27 cellular contexts compared by ENCODE assay signal in genomic region chr22:38786631-38787030, GRCh38. TPM values are rescaled to one million over a fixed set of nuclear protein-coding genes. Genes with fewer than 3 reads are reported as not detected.
A peak's percentile ranks its signal among the peaks of the same experiment; 100 is the strongest.
DNase-seq lines count a peak whose midpoint lies in the region; ATAC-seq and TF ChIP-seq lines count a peak whose summit lies in the region.
"Had no signal": no experiment of that assay in that cellular context is flagged by ENCODE, and none has a peak within 500 bp of the region (broad histone marks: within the 10 kb centered on the region; RNA-seq: fewer than 3 reads in every experiment).

No MANE protein-coding gene starts in this region.

- peaks cover 12% of the 10 kb centered on the region for H3K36me3 ChIP-seq in left ventricle myocardium inferior
- peaks cover 0 to 24% (median 10%) of the 10 kb centered on the region in 4 donors for H3K36me3 ChIP-seq in esophagus muscularis mucosa
- peaks cover 4% of the 10 kb centered on the region for H3K36me3 ChIP-seq in rectal smooth muscle tissue (ENCODE audit: control insufficient read depth, insufficient read depth, low read length)
- H3K36me3 ChIP-seq: breast epithelium, HAP-1 had no signal

- no peaks in the 10 kb centered on the region for H3K9me3 ChIP-seq in left ventricle myocardium inferior (replicated peaks)
- H3K9me3 ChIP-seq in esophagus muscularis mucosa: no peaks in the 10 kb centered on the region
- H3K9me3 ChIP-seq: BLaER1, breast epithelium, Caco-2, HAP-1, SK-N-SH had no signal

- H3K27me3 ChIP-seq in left ventricle myocardium inferior (ENCODE audit: low read depth) (no peaks in the 10 kb centered on the region), esophagus muscularis mucosa (no peaks in the 10 kb centered on the region), rectal smooth muscle tissue (ENCODE audit: control insufficient read depth, insufficient read depth, low read length) (no peaks in the 10 kb centered on the region)
- H3K27me3 ChIP-seq: BLaER1, breast epithelium had no signal

- H3K4me3 ChIP-seq in left ventricle myocardium inferior (no peak overlapping the region), esophagus muscularis mucosa (no peak overlapping the region), rectal smooth muscle tissue (ENCODE audit: low read length) (no peak overlapping the region)
- H3K4me3 ChIP-seq: BLaER1, breast epithelium, HAP-1 had no signal

- intact Hi-C loops in left ventricle myocardium inferior (cut with micrococcal nuclease): no loop called here
- intact Hi-C loops in Right ventricle myocardium superior (cut with DNase I): no loop called here
- intact Hi-C loops in esophagus muscularis mucosa (cut with DNase I): no loop called here

- TF ChIP-seq CTCF in left ventricle myocardium inferior (IDR thresholded peaks at IDR 0.05; ENCODE audit: borderline replicate concordance): no peak
- TF ChIP-seq CTCF in esophagus muscularis mucosa (IDR thresholded peaks at IDR 0.05): no peak

- DNase-seq in left ventricle myocardium inferior: no peak
- no peak for DNase-seq in Right ventricle myocardium superior
- no peak for DNase-seq in esophagus muscularis mucosa (ENCODE audit: extremely low spot score)
- DNase-seq in T1000 (lab: John Stamatoyannopoulos, UW): no peak
- no peak for DNase-seq in NCI-H526 treated with DMSO at 0.1 percent for 48 hours (lab: John Stamatoyannopoulos, UW)
- DNase-seq in putamen (ENCODE audit: low spot score): no peak
- DNase-seq in COLO829 (ENCODE audit: low spot score): no peak
- DNase-seq: activated CD4-positive, alpha-beta T cell treated with anti-CD3 and anti-CD28 coated beads for 36 hours; activated CD8-positive, alpha-beta memory T cell treated with anti-CD3 and anti-CD28 coated beads for 24 hours; activated T-cell treated with anti-CD3 and anti-CD28 coated beads, Interleukin-2, amount 50 U/mL, for 1 hour; Caco-2; DND-41; mammary epithelial cell; NCI-H1092 treated with DMSO at 0.1 percent for 48 hours; NCI-H1930; NCI-H748 treated with DMSO at 0.1 percent for 48 hours; nucleus accumbens; SK-N-SH; stimulated activated CD4-positive, alpha-beta T cell treated with anti-CD3 and anti-CD28 coated beads, Interleukin-12 subunit alpha, Interleukin-12 subunit beta, amount 100 ng/mL, for 4 hours; stimulated activated CD4-positive, alpha-beta T cell treated with anti-CD3 and anti-CD28 coated beads, Interleukin-4, amount 100 ng/mL, for 24 hours; stimulated activated naive CD4-positive, alpha-beta T cell; T-helper 2 cell had no signal

- no peak for ATAC-seq in Right ventricle myocardium superior (ENCODE audit: poor library complexity)
- ATAC-seq: activated CD4-positive, alpha-beta T cell treated with anti-CD3 and anti-CD28 coated beads for 36 hours had no signal

- TF ChIP-seq EP300 in esophagus muscularis mucosa (IDR thresholded peaks at IDR 0.05): no peak

- H3K27ac ChIP-seq in left ventricle myocardium inferior (replicated peaks) (peak overlapping the region; percentile 93), esophagus muscularis mucosa (replicated peaks in 1 of 4) (peak overlapping the region; percentile 67 to 73 (median 70)), rectal smooth muscle tissue (ENCODE audit: low read depth, low read length) (peak overlapping the region; percentile 35)
- H3K27ac ChIP-seq: BLaER1, HL-60 had no signal

- H3K4me1 ChIP-seq in left ventricle myocardium inferior (peaks cover 69% of the 10 kb centered on the region), esophagus muscularis mucosa (peaks cover 40 to 57% (median 42%) of the 10 kb centered on the region in 4 donors), rectal smooth muscle tissue (ENCODE audit: control insufficient read depth, insufficient read depth, low read length) (peaks cover 9% of the 10 kb centered on the region)
- H3K4me1 ChIP-seq: Caco-2, HAP-1 had no signal

- no peak for TF ChIP-seq POLR2A in esophagus muscularis mucosa (IDR thresholded peaks at IDR 0.05; ENCODE audit: low read depth)

- H3K9ac ChIP-seq in rectal smooth muscle tissue (ENCODE audit: low read length): no peak overlapping the region
- H3K9ac ChIP-seq: BLaER1, SK-N-SH had no signal

- 69% methylated on average over 3 of the region's 3 CpGs for WGBS in esophagus muscularis mucosa

RNA-seq across cellular contexts. Expression of gene DNAL4, which starts 7.3 kb away (rescaled TPM):
- total RNA-seq in left ventricle myocardium inferior: 10.0 TPM
- 12.2 TPM for total RNA-seq in Right ventricle myocardium superior
- total RNA-seq in esophagus muscularis mucosa: 10 to 100 TPM in 3 of 4 donors, 1 to 10 TPM in 1; 9.3 to 15.2 (median 12.8) TPM

RNA-seq across cellular contexts. Expression of gene SUN2, which starts 30.8 kb away (rescaled TPM):
- 116 TPM for total RNA-seq in left ventricle myocardium inferior
- 117 TPM for total RNA-seq in Right ventricle myocardium superior
- 100 to 1,000 TPM; 417 to 598 (median 449) TPM for total RNA-seq in esophagus muscularis mucosa

RNA-seq across cellular contexts. Expression of gene NPTXR, which starts 57.2 kb away (rescaled TPM):
- total RNA-seq in left ventricle myocardium inferior: 23.3 TPM
- total RNA-seq in Right ventricle myocardium superior: 16.8 TPM
- total RNA-seq in esophagus muscularis mucosa: 10 to 100 TPM in 1 of 4 donors, 1 to 10 TPM in 3; 8.2 to 15.0 (median 8.8) TPM

Comparison
In these comparisons a context has a peak if more than half of its experiments do, and no peak if none do; other contexts are left out.
1. H3K27ac ChIP-seq: peak in every context shown above with its lines; median percentile 93 in left ventricle myocardium inferior; 70 in esophagus muscularis mucosa; 35 in rectal smooth muscle tissue.